Comparison of ENCODE assay signal across 12 cellular contexts in genomic region chr9:69181908-69182353, GRCh38. TPM values are rescaled to one million over a fixed set of nuclear protein-coding genes. Genes with fewer than 3 reads are reported as not detected.
DNase-seq lines count a peak whose midpoint lies in the region; ATAC-seq and TF ChIP-seq lines count a peak whose summit lies in the region.
"Had no signal": no experiment of that assay in that cellular context is flagged by ENCODE, and none has a peak within 500 bp of the region (broad histone marks: within the 10 kb centered on the region; RNA-seq: fewer than 3 reads in every experiment).

No MANE protein-coding gene starts in this region.

- H3K27me3 Mint-ChIP-seq in T-cell = no peaks in the 10 kb centered on the region

- ATAC-seq in T-cell (replicated peaks in 1 of 4) = no peak
- no peak for ATAC-seq in HG02571 (IDR thresholded peaks at IDR 0.05; ENCODE audit: unreplicated experiment)
- ATAC-seq in GM21786 (IDR thresholded peaks at IDR 0.05; ENCODE audit: unreplicated experiment) = no peak
- ATAC-seq: left colon had no signal

- TF ChIP-seq CTCF in HEK293 (tag by site-specific recombination; IDR thresholded peaks at IDR 0.05) = no peak
- TF ChIP-seq CTCF in suprapubic skin (IDR thresholded peaks at IDR 0.05) = no peak

- peaks cover 18 to 41% (median 26%) of the 10 kb centered on the region in 3 donors for H3K4me1 Mint-ChIP-seq in T-cell

- no peaks in the 10 kb centered on the region for H3K27me3 ChIP-seq in suprapubic skin
- H3K27me3 ChIP-seq: tibial nerve had no signal

- no peaks in the 10 kb centered on the region for H3K36me3 ChIP-seq in HEK293 (ENCODE audit: control insufficient read depth in 2 of 2, insufficient read depth in 1 of 2, low read length in 2 of 2)
- H3K36me3 ChIP-seq in suprapubic skin = no peaks in the 10 kb centered on the region
- H3K36me3 ChIP-seq: tibial nerve had no signal

- TF ChIP-seq POLR2A in suprapubic skin (IDR thresholded peaks at IDR 0.05) = no peak

- no peak for DNase-seq in T-cell
- DNase-seq in globus pallidus (ENCODE audit: low spot score) = peak; percentile 85
- peak; percentile 75 for DNase-seq in putamen (ENCODE audit: low spot score)
- no peak for DNase-seq in retina
- no peak for DNase-seq in suprapubic skin (ENCODE audit: low spot score in 2 of 2)
- DNase-seq: DMS79, endodermal cell, left colon had no signal

- no peaks in the 10 kb centered on the region for H3K36me3 Mint-ChIP-seq in T-cell

- no peaks in the 10 kb centered on the region for H3K9me3 Mint-ChIP-seq in T-cell
- H3K9me3 Mint-ChIP-seq: endodermal cell had no signal

- POLR2A ChIA-PET in HEK293 (lab: Yijun Ruan, JAX) (interaction anchor here (1.7 kb wide), 1 partner anchor 84 kb away, joined by 3 read pairs; no protein-coding TSS in a partner anchor), T-cell (lab: Charles Lee) (interaction anchor here in 1 of 2 donors (0.6 kb wide), 1 partner anchor 25 kb away, joined by 6 read pairs; no protein-coding TSS in a partner anchor)

- no peaks in the 10 kb centered on the region for H3K9me3 ChIP-seq in HEK293 (ENCODE audit: control insufficient read depth, insufficient read depth, low read depth, low read length)
- no peaks in the 10 kb centered on the region for H3K9me3 ChIP-seq in suprapubic skin
- H3K9me3 ChIP-seq: tibial nerve had no signal

- no peak overlapping the region for H3K4me3 Mint-ChIP-seq in T-cell
- H3K4me3 Mint-ChIP-seq: endodermal cell had no signal

- H3K4me3 ChIP-seq in HEK293 (ENCODE audit: low read depth, low read length) = no peak overlapping the region
- H3K4me3 ChIP-seq in suprapubic skin = no peak overlapping the region
- H3K4me3 ChIP-seq: tibial nerve had no signal

- no peak for TF ChIP-seq EP300 in suprapubic skin (IDR thresholded peaks at IDR 0.05)

- H3K27ac Mint-ChIP-seq in T-cell = peak overlapping the region; percentile 24 to 47
- H3K27ac Mint-ChIP-seq: endodermal cell had no signal

- H3K4me1 ChIP-seq in HEK293 (ENCODE audit: control insufficient read depth, insufficient read depth, low read length) (peaks cover 10% of the 10 kb centered on the region; the same call in 1 of the 2 replicates), suprapubic skin (peaks cover 51% of the 10 kb centered on the region)

- H3K27ac ChIP-seq in HEK293 (ENCODE audit: extremely low read depth, low read depth, low read length) (no peak overlapping the region), suprapubic skin (no peak overlapping the region)

- CTCF ChIA-PET in HEK293 (lab: Yijun Ruan, JAX) (interaction anchor here (0.6 to 3.2 kb wide), 9 partner anchors 12 to 128 kb away, joined by 3 to 33 read pairs (median 5); no protein-coding TSS in a partner anchor), T-cell (lab: Charles Lee) (interaction anchor here (0.5 to 2.3 kb wide), 4 partner anchors 11 to 261 kb away, joined by 4 to 11 read pairs (median 5); no protein-coding TSS in a partner anchor)

- 52% methylated on average over 4 of the region's 4 CpGs for WGBS in suprapubic skin

TF ChIP-seq in HEK293, 187 proteins besides CTCF, POLR2A, EP300 and RAD21:
- peak; percentile 62; the same call in 1 of the 2 replicates for TF ChIP-seq ZNF513 (tag by site-specific recombination; IDR thresholded peaks at IDR 0.05)
- no peak for TF ChIP-seq ZNF785 (tag by site-specific recombination; IDR thresholded peaks at IDR 0.05)

RNA-seq across cellular contexts. Expression of gene TJP2, which starts 7.9 kb away (rescaled TPM):
- total RNA-seq in T-cell (10 to 100 TPM in 1 of 5 donors, 1 to 10 TPM in 4; 6.4 to 10.4 (median 6.6) TPM), suprapubic skin (100 to 1,000 TPM in 3 of 4 donors, 10 to 100 TPM in 1; 96.3 to 240 (median 117) TPM)

Comparison
In these comparisons a context has a peak if more than half of its experiments do, and no peak if none do; other contexts are left out.
1. DNase-seq: peak in globus pallidus (single experiment) and putamen (single experiment); none in T-cell (0 of 34), retina (single experiment) and suprapubic skin (0 of 2).
2. RNA of gene TJP2, which starts 7.9 kb away (total RNA-seq): 96.3 to 240 TPM in suprapubic skin; 6.4 to 10.4 TPM in T-cell; every median in the first group is over 4 times any median in the second.